In the genomic region with DNA sequence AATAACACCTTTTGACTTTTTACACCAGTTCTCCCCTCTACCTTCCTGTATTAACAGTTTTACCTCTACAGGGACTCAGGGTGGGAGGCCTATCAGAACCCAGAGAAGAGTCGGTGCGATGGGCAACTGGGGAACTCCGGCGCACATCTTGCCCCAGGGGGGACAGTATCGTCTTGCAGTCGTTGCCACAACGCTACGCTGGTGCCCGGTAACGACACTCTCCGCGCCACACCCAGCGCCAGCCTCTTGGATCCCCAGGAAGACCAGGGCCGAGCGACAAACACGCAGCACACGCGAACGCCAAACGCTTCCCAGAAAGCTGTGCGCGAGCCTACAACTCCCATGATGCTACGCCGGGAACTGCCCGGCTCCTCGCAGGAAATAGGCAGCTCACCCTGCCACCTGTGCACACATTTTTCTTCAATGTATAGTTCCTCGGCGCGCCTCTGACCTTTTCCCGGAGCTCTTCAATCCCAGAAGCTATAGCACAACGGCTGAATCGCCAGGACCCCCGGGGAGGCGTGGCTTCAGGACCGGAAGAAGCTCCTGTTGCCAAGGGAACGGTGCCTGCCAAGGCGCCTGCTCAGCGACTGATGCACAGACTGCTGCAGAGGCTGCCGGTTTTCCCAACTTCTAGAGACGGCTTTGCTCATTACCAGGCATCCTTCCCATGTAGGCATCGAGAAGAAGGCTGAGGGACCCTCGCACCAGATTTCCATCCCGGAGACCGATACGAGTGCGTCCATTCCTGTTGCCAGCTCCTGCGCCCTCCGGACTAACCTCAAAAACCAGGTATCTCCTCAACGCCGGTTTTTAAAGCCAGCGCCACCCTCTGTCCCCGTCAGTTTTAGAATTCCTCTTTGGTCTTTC, we compare ENCODE assay signal across 8 cellular contexts. TPM values are rescaled to one million over a fixed set of nuclear protein-coding genes. Genes with fewer than 3 reads are reported as not detected.
DNase-seq lines count a peak whose midpoint lies in the region; ATAC-seq and TF ChIP-seq lines count a peak whose summit lies in the region.

A gene with protein sequence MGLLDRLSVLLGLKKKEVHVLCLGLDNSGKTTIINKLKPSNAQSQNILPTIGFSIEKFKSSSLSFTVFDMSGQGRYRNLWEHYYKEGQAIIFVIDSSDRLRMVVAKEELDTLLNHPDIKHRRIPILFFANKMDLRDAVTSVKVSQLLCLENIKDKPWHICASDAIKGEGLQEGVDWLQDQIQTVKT (plus strand): TSS at position 573 of the 870 bp plus-strand sequence. CDS start 3,350 bp downstream, outside the sequence.

- H3K27me3 ChIP-seq in left lung: no peaks in the 10 kb centered on the region

- TF ChIP-seq CTCF in C4-2B (conservative IDR thresholded peaks at IDR 0.05) (peak; percentile 37), left lung (IDR thresholded peaks at IDR 0.05) (no peak)

- intact Hi-C loops in left lung (cut with DNase I): no loop called here

- no peaks in the 10 kb centered on the region for H3K9me3 ChIP-seq in left lung

- H3K36me3 ChIP-seq in left lung: peaks cover 0 to 5% of the 10 kb centered on the region in 2 donors

- DNase-seq in NCI-H524 treated with DMSO at 0.1 percent for 48 hours (lab: John Stamatoyannopoulos, UW): peak; percentile 98
- DNase-seq in activated CD4-positive, alpha-beta T cell treated with anti-CD3 and anti-CD28 coated beads, Interleukin-2, amount 50 U/mL, for 1 hour: peak; percentile 57
- DNase-seq in dedifferentiated amniotic fluid mesenchymal stem cell (ENCODE audit: extremely low spot score): peak; percentile 83
- peak; percentile 89 to 91 for DNase-seq in left lung
- peak; percentile 59 for DNase-seq in stimulated activated CD4-positive, alpha-beta T cell treated with anti-CD3 and anti-CD28 coated beads, Interleukin-2, amount 100 ng/mL, for 4 hours (ENCODE audit: low read depth)

- H3K27ac ChIP-seq in C4-2B (peak within 1 kb of the TSS; percentile 61), left lung (peak within 1 kb of the TSS; percentile 58 to 84)

- H3K4me1 ChIP-seq in left lung: peaks cover 0 to 18% of the 10 kb centered on the region in 2 donors

- ATAC-seq in GM19328 (IDR thresholded peaks at IDR 0.05; ENCODE audit: unreplicated experiment) (peak; percentile 97), HG03469 (IDR thresholded peaks at IDR 0.05; ENCODE audit: unreplicated experiment) (peak; percentile 94), left lung (peak; percentile 98)

- H3K4me3 ChIP-seq in left lung: peak within 1 kb of the TSS; percentile 58 to 85

RNA-seq across cellular contexts. Expression of the gene that starts here (rescaled TPM):
- total RNA-seq in left lung: 10 to 100 TPM in 1 of 2 donors, 1 to 10 TPM in 1; 9.9 to 12.4 TPM

Comparison
In these comparisons a context has a peak if more than half of its experiments do, and no peak if none do; other contexts are left out.
1. Peak in every context shown above with its lines: DNase-seq, ATAC-seq, H3K4me3 ChIP-seq and H3K27ac ChIP-seq.